ENCODE assay signal across 20 cellular contexts in the genomic region with DNA sequence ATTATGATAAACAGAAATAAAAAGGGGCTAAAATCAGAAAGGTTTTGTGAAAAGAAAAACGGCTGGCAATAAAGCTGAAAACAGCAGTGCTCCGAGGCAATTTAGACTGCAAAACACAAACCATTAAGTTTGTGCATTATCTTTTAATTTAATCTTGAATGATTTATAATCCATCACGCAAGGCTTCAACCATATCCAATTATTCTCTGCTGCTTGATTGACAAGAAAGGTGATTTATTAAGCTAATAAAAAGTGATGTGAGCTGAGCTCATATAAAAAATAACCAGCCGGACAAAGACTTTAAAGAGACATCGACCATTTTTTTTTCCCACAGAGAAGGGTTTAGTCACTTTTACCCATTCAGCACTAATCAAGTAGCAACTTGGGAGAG. TPM values are rescaled to one million over a fixed set of nuclear protein-coding genes. Genes with fewer than 3 reads are reported as not detected.
DNase-seq lines count a peak whose midpoint lies in the region.
"Had no signal": no experiment of that assay in that cellular context is flagged by ENCODE, and none has a peak within 500 bp of the region (broad histone marks: within the 10 kb centered on the region; RNA-seq: fewer than 3 reads in every experiment).

No MANE protein-coding gene starts in this region.

- DNase-seq in nucleus accumbens (lab: John Stamatoyannopoulos, UW) = no peak
- DNase-seq in NCI-H526 treated with DMSO at 0.1 percent for 48 hours (lab: John Stamatoyannopoulos, UW) = no peak
- no peak for DNase-seq in LoVo (ENCODE audit: low spot score)
- no peak for DNase-seq in HAP-1 (ENCODE audit: low spot score in 2 of 2)
- DNase-seq: activated CD4-positive, alpha-beta T cell treated with anti-CD3 and anti-CD28 coated beads, Interleukin-2, amount 10 ng/mL, durations not matched to agents 24 days and 14 days; activated naive CD8-positive, alpha-beta T cell treated with anti-CD3 and anti-CD28 coated beads for 36 hours; Caco-2; MM.1S; natural killer cell; NCI-H187; Right ventricle myocardium superior; small intestine; stimulated activated CD4-positive, alpha-beta T cell treated with anti-CD3 and anti-CD28 coated beads, Interleukin-4, amount 100 ng/mL, for 24 hours; T-helper 1 cell had no signal

- H3K9ac ChIP-seq in HUES48 (ENCODE audit: low read depth, low read length) = no peak overlapping the region

- H3K27me3 ChIP-seq in HUES48 (ENCODE audit: control insufficient read depth, insufficient read depth, low read length) (no peaks in the 10 kb centered on the region), HAP-1 (ENCODE audit: low read depth) (no peaks in the 10 kb centered on the region)
- H3K27me3 ChIP-seq: BE2C, body of pancreas had no signal

- WGBS in mesodermal cell (ENCODE audit: insufficient coverage in 2 of 2), 2 experiments = 71% methylated on average over 1 of the region's 5 CpGs; no CpG with 5 or more reads in 1 of the 2 experiments

- H3K4me1 ChIP-seq in HUES48 (ENCODE audit: control insufficient read depth, insufficient read depth, low read length) = peaks cover 46% of the 10 kb centered on the region
- peaks cover 10% of the 10 kb centered on the region for H3K4me1 ChIP-seq in mesodermal cell (ENCODE audit: control insufficient read depth, insufficient read depth, low read length, poor library complexity, severe bottlenecking)
- H3K4me1 ChIP-seq in HAP-1 = peaks cover 32% of the 10 kb centered on the region
- H3K4me1 ChIP-seq: Caco-2 had no signal

- H3K4me3 ChIP-seq in HUES48 (ENCODE audit: low read depth, low read length) = no peak overlapping the region
- H3K4me3 ChIP-seq in mesodermal cell (ENCODE audit: extremely low read depth, insufficient read depth, low read length, poor library complexity, severe bottlenecking) = no peak overlapping the region
- H3K4me3 ChIP-seq in HAP-1 = no peak overlapping the region
- H3K4me3 ChIP-seq: body of pancreas had no signal

- H3K27ac ChIP-seq in HUES48 (ENCODE audit: low read depth, low read length) (peak overlapping the region; percentile 49), angular gyrus (ENCODE audit: low read depth, low read length) (peak overlapping the region; percentile 65), mesodermal cell (ENCODE audit: low read depth, low read length, severe bottlenecking) (peak overlapping the region; percentile 70), temporal lobe (ENCODE audit: low read depth, low read length) (peak overlapping the region; percentile 36)

- H3K9me3 ChIP-seq in HUES48 (ENCODE audit: control insufficient read depth, insufficient read depth, low read length) = no peaks in the 10 kb centered on the region
- no peaks in the 10 kb centered on the region for H3K9me3 ChIP-seq in mesodermal cell (ENCODE audit: control insufficient read depth, low read length)
- no peaks in the 10 kb centered on the region for H3K9me3 ChIP-seq in HAP-1
- H3K9me3 ChIP-seq: BE2C, body of pancreas, Caco-2 had no signal

- H3K36me3 ChIP-seq in HUES48 (ENCODE audit: control insufficient read depth, insufficient read depth, low read length) (no peaks in the 10 kb centered on the region), mesodermal cell (ENCODE audit: control insufficient read depth, insufficient read depth, low read length) (no peaks in the 10 kb centered on the region), HAP-1 (replicated peaks) (no peaks in the 10 kb centered on the region)
- H3K36me3 ChIP-seq: BE2C had no signal

- in situ Hi-C loops in HAP-1 (cut with MboI; ENCODE audit: low sequenced_read_pairs) = no loop called here

RNA-seq across cellular contexts. Expression of a gene that starts 33.6 kb away (rescaled TPM):
- polyA plus RNA-seq in mesodermal cell (2013, experiment 1 of 2) = 6.4 TPM
- polyA plus RNA-seq in mesodermal cell (2013, experiment 2 of 2) = 6.7 TPM
- total RNA-seq in temporal lobe = 25.6 TPM
- total RNA-seq: Caco-2 had no signal
